In the genomic region with DNA sequence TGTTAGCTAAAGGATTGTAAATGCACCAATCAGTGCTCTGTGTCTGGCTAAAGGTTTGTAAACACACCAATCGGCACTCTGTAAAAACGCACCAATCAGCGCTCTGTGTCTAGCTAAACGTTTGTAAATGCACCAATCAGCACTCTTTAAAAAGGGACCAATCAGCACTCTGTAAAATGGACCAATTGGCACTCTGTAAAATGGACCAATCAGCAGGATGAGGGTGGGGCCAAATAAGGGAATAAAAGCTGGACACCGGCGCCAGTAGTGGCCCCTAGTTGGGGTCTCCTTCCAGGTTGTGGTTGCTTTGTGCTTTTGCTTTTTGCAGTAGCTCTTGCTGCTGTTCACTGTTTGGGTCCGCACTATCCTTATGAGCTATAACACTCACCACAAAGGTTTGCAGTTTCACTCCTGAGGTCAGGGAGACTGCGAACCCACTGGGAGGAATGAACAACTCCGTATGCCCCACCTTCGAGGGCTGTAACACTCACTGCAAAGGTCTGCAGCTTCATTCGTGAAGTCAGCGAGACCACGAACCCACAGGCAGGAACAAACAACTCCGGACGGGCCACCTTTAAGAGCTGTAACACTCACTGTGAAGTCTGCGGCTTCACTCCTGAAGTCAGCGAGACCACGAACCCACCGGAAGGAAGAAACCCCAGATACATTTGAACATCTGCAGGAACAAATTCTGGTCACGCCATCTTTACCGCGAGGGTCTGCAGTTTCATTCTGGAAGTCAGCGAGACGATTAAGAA, we compare ENCODE assay signal across 1 cellular context.
TF ChIP-seq lines count a peak whose summit lies in the region.

No MANE protein-coding gene starts in this region.

TF ChIP-seq in SK-N-SH, 30 proteins besides CTCF, POLR2A, EP300 and RAD21 (continued from another document):
- TF ChIP-seq ZBTB33 (IDR thresholded peaks at IDR 0.05; ENCODE audit: borderline replicate concordance, low read depth), result no peak
- no peak for TF ChIP-seq RFX5 (IDR thresholded peaks at IDR 0.05; ENCODE audit: low read length)
- TF ChIP-seq YY1 (IDR thresholded peaks at IDR 0.05; ENCODE audit: low read depth), result no peak
- TF ChIP-seq TCF12 (IDR thresholded peaks at IDR 0.05), result no peak
